8 cellular contexts compared by ENCODE assay signal in genomic region chr4:82890913-82891727, GRCh38. TPM values are rescaled to one million over a fixed set of nuclear protein-coding genes. Genes with fewer than 3 reads are reported as not detected.
DNase-seq lines count a peak whose midpoint lies in the region; ATAC-seq and TF ChIP-seq lines count a peak whose summit lies in the region.

A gene with protein sequence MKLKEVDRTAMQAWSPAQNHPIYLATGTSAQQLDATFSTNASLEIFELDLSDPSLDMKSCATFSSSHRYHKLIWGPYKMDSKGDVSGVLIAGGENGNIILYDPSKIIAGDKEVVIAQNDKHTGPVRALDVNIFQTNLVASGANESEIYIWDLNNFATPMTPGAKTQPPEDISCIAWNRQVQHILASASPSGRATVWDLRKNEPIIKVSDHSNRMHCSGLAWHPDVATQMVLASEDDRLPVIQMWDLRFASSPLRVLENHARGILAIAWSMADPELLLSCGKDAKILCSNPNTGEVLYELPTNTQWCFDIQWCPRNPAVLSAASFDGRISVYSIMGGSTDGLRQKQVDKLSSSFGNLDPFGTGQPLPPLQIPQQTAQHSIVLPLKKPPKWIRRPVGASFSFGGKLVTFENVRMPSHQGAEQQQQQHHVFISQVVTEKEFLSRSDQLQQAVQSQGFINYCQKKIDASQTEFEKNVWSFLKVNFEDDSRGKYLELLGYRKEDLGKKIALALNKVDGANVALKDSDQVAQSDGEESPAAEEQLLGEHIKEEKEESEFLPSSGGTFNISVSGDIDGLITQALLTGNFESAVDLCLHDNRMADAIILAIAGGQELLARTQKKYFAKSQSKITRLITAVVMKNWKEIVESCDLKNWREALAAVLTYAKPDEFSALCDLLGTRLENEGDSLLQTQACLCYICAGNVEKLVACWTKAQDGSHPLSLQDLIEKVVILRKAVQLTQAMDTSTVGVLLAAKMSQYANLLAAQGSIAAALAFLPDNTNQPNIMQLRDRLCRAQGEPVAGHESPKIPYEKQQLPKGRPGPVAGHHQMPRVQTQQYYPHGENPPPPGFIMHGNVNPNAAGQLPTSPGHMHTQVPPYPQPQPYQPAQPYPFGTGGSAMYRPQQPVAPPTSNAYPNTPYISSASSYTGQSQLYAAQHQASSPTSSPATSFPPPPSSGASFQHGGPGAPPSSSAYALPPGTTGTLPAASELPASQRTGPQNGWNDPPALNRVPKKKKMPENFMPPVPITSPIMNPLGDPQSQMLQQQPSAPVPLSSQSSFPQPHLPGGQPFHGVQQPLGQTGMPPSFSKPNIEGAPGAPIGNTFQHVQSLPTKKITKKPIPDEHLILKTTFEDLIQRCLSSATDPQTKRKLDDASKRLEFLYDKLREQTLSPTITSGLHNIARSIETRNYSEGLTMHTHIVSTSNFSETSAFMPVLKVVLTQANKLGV (minus strand): TSS chr4:82891153. CDS start chr4:82881936, 9,217 bp downstream.

- POLR2A ChIA-PET in activated CD4-positive, alpha-beta memory T cell treated with anti-CD3 and anti-CD28 coated beads for 36 hours (lab: Charles Lee) = interaction anchor here (0.7 to 2.3 kb wide), 3 partner anchors 9 to 122 kb away, joined by 3 to 8 read pairs (median 5); partner anchors contain the start of gene THAP9

- H3K36me3 Mint-ChIP-seq in activated CD4-positive, alpha-beta memory T cell treated with anti-CD3 and anti-CD28 coated beads for 36 hours = peaks cover 22% of the 10 kb centered on the region

- intact Hi-C loops in activated CD4-positive, alpha-beta memory T cell treated with anti-CD3 and anti-CD28 coated beads for 36 hours (cut with micrococcal nuclease) = loop anchor here (1.0 to 2.0 kb wide), 6 partner anchors 9 to 462 kb away; partner anchors contain the start of gene THAP9
- intact Hi-C loops in dorsolateral prefrontal cortex (cut with DNase I) (loop anchor here (1.0 to 10.0 kb wide), 7 partner anchors 9 to 516 kb away; partner anchors contain the start of genes COPS4 (in 2 of the 2), HNRNPD (in 2 of the 2) and THAP9 (in 2 of the 2)), right lobe of liver (cut with DNase I) (no loop called here)

- H3K27ac ChIP-seq in dorsolateral prefrontal cortex (peak within 1 kb of the TSS; percentile 62 to 99 (median 93)), right lobe of liver (peak within 1 kb of the TSS; percentile 97)

- H3K4me1 ChIP-seq in right lobe of liver = peaks cover 0 to 44% (median 12%) of the 10 kb centered on the region in 4 donors

- peak; percentile 86 for ATAC-seq in GM19438 (IDR thresholded peaks at IDR 0.05; ENCODE audit: low read depth, unreplicated experiment)
- peak; percentile 54 for ATAC-seq in HG03575 (IDR thresholded peaks at IDR 0.05; ENCODE audit: extremely low read depth, insufficient number of reproducible peaks, low FRiP score, unreplicated experiment)
- ATAC-seq in right lobe of liver = peak; percentile 94 to 98 (median 96)

- H3K4me1 Mint-ChIP-seq in activated CD4-positive, alpha-beta memory T cell treated with anti-CD3 and anti-CD28 coated beads for 36 hours (ENCODE audit: low read depth) = peaks cover 35% of the 10 kb centered on the region

- H3K27me3 ChIP-seq in dorsolateral prefrontal cortex = no peaks in the 10 kb centered on the region
- H3K27me3 ChIP-seq in right lobe of liver = no peaks in the 10 kb centered on the region

- TF ChIP-seq POLR2A in right lobe of liver (IDR thresholded peaks at IDR 0.05) = peak; percentile 97

- CTCF ChIA-PET in activated CD4-positive, alpha-beta memory T cell treated with anti-CD3 and anti-CD28 coated beads for 36 hours (lab: Charles Lee) = interaction anchor here (0.5 to 1.1 kb wide), 4 partner anchors 9 to 40 kb away, joined by 3 to 4 read pairs (median 4); partner anchors contain the start of gene THAP9

- H3K36me3 ChIP-seq in right lobe of liver = peaks cover 0 to 8% (median 0%) of the 10 kb centered on the region in 4 donors

- peak within 1 kb of the TSS; percentile 95 for H3K4me3 Mint-ChIP-seq in activated CD4-positive, alpha-beta memory T cell treated with anti-CD3 and anti-CD28 coated beads for 36 hours

- no peaks in the 10 kb centered on the region for H3K27me3 Mint-ChIP-seq in activated CD4-positive, alpha-beta memory T cell treated with anti-CD3 and anti-CD28 coated beads for 36 hours

- peak; percentile 99 for DNase-seq in CD1c-positive myeloid dendritic cell (ENCODE audit: extremely low spot score)
- peak; percentile 96 for DNase-seq in NCI-H82 (lab: John Stamatoyannopoulos, UW)
- peak; percentile 98 for DNase-seq in activated CD4-positive, alpha-beta memory T cell treated with anti-CD3 and anti-CD28 coated beads for 36 hours
- DNase-seq in dorsolateral prefrontal cortex = peak; percentile 88 to 96 (median 92)
- peak; percentile 98 to 99 (median 98) for DNase-seq in right lobe of liver
- DNase-seq in stimulated activated CD4-positive, alpha-beta T cell treated with anti-CD3 and anti-CD28 coated beads, Interleukin-4, amount 100 ng/mL, for 4 hours = peak; percentile 94 to 96

- H3K9me3 ChIP-seq in right lobe of liver = no peaks in the 10 kb centered on the region

- peak within 1 kb of the TSS; percentile 58 to 100 (median 91) for H3K4me3 ChIP-seq in dorsolateral prefrontal cortex
- H3K4me3 ChIP-seq in right lobe of liver = peak within 1 kb of the TSS; percentile 67 to 83 (median 83)

- WGBS in right lobe of liver (ENCODE audit: insufficient coverage, low coverage, low lambda C conversion rate, missing lambda C conversion rate) = 0% methylated on average over 17 of the region's 71 CpGs

- peak within 1 kb of the TSS; percentile 95 for H3K27ac Mint-ChIP-seq in activated CD4-positive, alpha-beta memory T cell treated with anti-CD3 and anti-CD28 coated beads for 36 hours

- H3K9me3 Mint-ChIP-seq in activated CD4-positive, alpha-beta memory T cell treated with anti-CD3 and anti-CD28 coated beads for 36 hours = no peaks in the 10 kb centered on the region

- TF ChIP-seq CTCF in dorsolateral prefrontal cortex (IDR thresholded peaks at IDR 0.05 in 54 of 56, conservative IDR thresholded peaks at IDR 0.05 in 2 of 56; ENCODE audit: low read depth in 1 of 56, partially characterized antibody in 56 of 56) (peak in 50 of 56 donors; percentile 13 to 74 (median 44)), right lobe of liver (IDR thresholded peaks at IDR 0.05) (peak in 3 of 4 donors; percentile 4 to 18 (median 10))

RNA-seq across cellular contexts. Expression of the gene that starts here (rescaled TPM):
- total RNA-seq in activated CD4-positive, alpha-beta memory T cell treated with anti-CD3 and anti-CD28 coated beads for 36 hours = 10 to 100 TPM; 87.8 to 88.1 TPM
- 100 to 1,000 TPM in 119 of 120 experiments, 10 to 100 TPM in 1; 85.5 to 171 (median 130) TPM for total RNA-seq in dorsolateral prefrontal cortex
- 100 to 1,000 TPM; 117 to 161 (median 128) TPM for total RNA-seq in right lobe of liver

Comparison
In these comparisons a context has a peak if more than half of its experiments do, and no peak if none do; other contexts are left out.
1. Peak in every context shown above with its lines: DNase-seq, ATAC-seq, H3K4me3 ChIP-seq and H3K27ac ChIP-seq.
2. intact Hi-C loops: an anchor here in activated CD4-positive, alpha-beta memory T cell treated with anti-CD3 and anti-CD28 coated beads for 36 hours (1.0 to 2.0 kb wide) and dorsolateral prefrontal cortex (1.0 to 10.0 kb wide); none called in right lobe of liver.